8 cellular contexts compared by ENCODE assay signal in the genomic region with DNA sequence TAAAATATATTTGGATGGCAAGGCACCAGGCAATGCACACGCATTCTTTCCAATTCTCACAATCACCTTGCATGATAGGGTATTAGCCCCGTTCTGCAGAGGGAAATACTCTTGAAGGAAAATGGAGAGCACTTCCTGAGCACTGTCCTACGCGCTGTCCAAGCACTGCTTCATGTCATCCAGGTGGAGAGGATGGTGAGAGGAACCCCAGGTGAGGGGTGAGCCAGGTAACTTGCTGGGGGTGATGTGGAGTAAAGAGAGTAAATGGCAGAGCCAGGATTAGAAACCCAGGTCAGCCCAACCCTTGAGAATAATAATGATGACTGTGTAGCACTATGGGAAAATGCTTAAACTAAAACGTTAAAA. TPM values are rescaled to one million over a fixed set of nuclear protein-coding genes. Genes with fewer than 3 reads are reported as not detected.
DNase-seq lines count a peak whose midpoint lies in the region; ATAC-seq, FAIRE-seq and TF ChIP-seq lines count a peak whose summit lies in the region.

No MANE protein-coding gene starts in this region.

- 30 to 33% methylated on average over 5 of the region's 5 CpGs for WGBS in GM23248 (ENCODE audit: low coverage in 1 of 2, low lambda C conversion rate in 2 of 2, missing lambda C conversion rate in 2 of 2), 2 experiments

- H3K4me1 ChIP-seq in GM23248 (ENCODE audit: insufficient read depth) (peaks cover 18% of the 10 kb centered on the region), SJSA1 (replicated peaks) (peaks cover 32% of the 10 kb centered on the region)

- TF ChIP-seq CTCF in fibroblast of the aortic adventitia (IDR thresholded peaks at IDR 0.05; ENCODE audit: insufficient read depth, low read length) (no peak), retinal pigment epithelial cell (conservative IDR thresholded peaks at IDR 0.05; ENCODE audit: low read depth, low read length) (no peak)

- H3K27me3 ChIP-seq in GM23248 (replicated peaks; ENCODE audit: insufficient read depth) (no peaks in the 10 kb centered on the region), SJSA1 (replicated peaks) (no peaks in the 10 kb centered on the region)

- H3K36me3 ChIP-seq in GM23248 (ENCODE audit: low read depth), result no peaks in the 10 kb centered on the region
- H3K36me3 ChIP-seq in SJSA1, result peaks cover 6% of the 10 kb centered on the region; the same call in 1 of the 2 replicates

- peak overlapping the region; percentile 89 for H3K4me3 ChIP-seq in GM23248
- peak overlapping the region; percentile 73 for H3K4me3 ChIP-seq in SJSA1
- H3K4me3 ChIP-seq in fibroblast of the aortic adventitia (ENCODE audit: low read depth, low read length), result peak overlapping the region; percentile 70
- peak overlapping the region; percentile 61 for H3K4me3 ChIP-seq in retinal pigment epithelial cell (ENCODE audit: low read length)

- TF ChIP-seq POLR2A in GM12891 (IDR thresholded peaks at IDR 0.05; ENCODE audit: low read depth, low read length), result no peak

- in situ Hi-C loops in GM23248 (cut with MboI), result no loop called here

- DNase-seq in GM23248 (no peak), SJSA1 (ENCODE audit: low read depth in 1 of 2, low spot score in 2 of 2) (no peak), fibroblast of the aortic adventitia (ENCODE audit: low read depth) (no peak), retinal pigment epithelial cell (ENCODE audit: low read depth) (no peak), foreskin melanocyte (no peak), NOMO-1 treated with DMSO at 0.1 percent for 48 hours (lab: John Stamatoyannopoulos, UW; ENCODE audit: unreplicated experiment) (no peak), GM12891 (ENCODE audit: insufficient read length, low spot score) (no peak)

- H4K20me1 ChIP-seq in GM23248 (ENCODE audit: insufficient read depth), result no peaks in the 10 kb centered on the region

- H3K27ac ChIP-seq in GM23248 (no peak overlapping the region), SJSA1 (no peak overlapping the region)

- H3F3A ChIP-seq in GM23248 (ENCODE audit: insufficient read depth), result peaks cover 17% of the 10 kb centered on the region

- H3K9ac ChIP-seq in GM23248, result peak overlapping the region; percentile 94

- H3K9me3 ChIP-seq in GM23248 (ENCODE audit: low read depth) (no peaks in the 10 kb centered on the region), SJSA1 (replicated peaks) (no peaks in the 10 kb centered on the region)

- ATAC-seq in GM18909 (IDR thresholded peaks at IDR 0.05; ENCODE audit: poor library complexity, unreplicated experiment), result no peak

- H3K4me2 ChIP-seq in GM23248 (ENCODE audit: unreplicated experiment), result peak overlapping the region; percentile 97

- H3K79me2 ChIP-seq in GM23248 (ENCODE audit: insufficient read depth), result peaks cover 40% of the 10 kb centered on the region

- peak overlapping the region; percentile 92 for H2AFZ ChIP-seq in GM23248

- H3K9me2 ChIP-seq in GM23248 (ENCODE audit: insufficient read depth), result no peaks in the 10 kb centered on the region

- no peak for FAIRE-seq in GM12891 (lab: Jason Lieb, UNC)

TF ChIP-seq in GM12891, 5 proteins besides CTCF, POLR2A, EP300 and RAD21:
- TF ChIP-seq PAX5 (IDR thresholded peaks at IDR 0.05; ENCODE audit: insufficient read depth, low read length, severe bottlenecking), result no peak
- TF ChIP-seq TAF1 (IDR thresholded peaks at IDR 0.05; ENCODE audit: low read depth, low read length), result no peak
- TF ChIP-seq SPI1 (IDR thresholded peaks at IDR 0.05; ENCODE audit: low read depth, low read length), result no peak
- no peak for TF ChIP-seq POU2F2 (IDR thresholded peaks at IDR 0.05; ENCODE audit: low read depth, low read length)
- no peak for TF ChIP-seq POLR2AphosphoS5 (IDR thresholded peaks at IDR 0.05; ENCODE audit: low read depth, low read length)

RNA-seq across cellular contexts. Expression of a gene that starts 0.7 kb away (rescaled TPM):
- total RNA-seq in GM23248 (2014; rRNA removed; shearing (Covaris generic)), result 35.5 and 43.7 TPM in 2 replicates
- polyA plus RNA-seq in GM23248 (2016; fragmentation: Nextera tagmentation; extraction: Ambion mirVana), result 36.0 and 36.5 TPM in 2 replicates
- total RNA-seq in SJSA1 (2014; rRNA removed; shearing (Covaris generic)), result 98.3 and 100 TPM in 2 replicates
- total RNA-seq in fibroblast of the aortic adventitia (ENCODE audit: low replicate concordance), result 35.2 and 48.3 TPM in 2 replicates
- polyA plus RNA-seq in GM12891 (2012; ENCODE audit: low read depth, missing spikeins), result 58.1 TPM
